ENCODE assay signal across 16 cellular contexts in the genomic region with DNA sequence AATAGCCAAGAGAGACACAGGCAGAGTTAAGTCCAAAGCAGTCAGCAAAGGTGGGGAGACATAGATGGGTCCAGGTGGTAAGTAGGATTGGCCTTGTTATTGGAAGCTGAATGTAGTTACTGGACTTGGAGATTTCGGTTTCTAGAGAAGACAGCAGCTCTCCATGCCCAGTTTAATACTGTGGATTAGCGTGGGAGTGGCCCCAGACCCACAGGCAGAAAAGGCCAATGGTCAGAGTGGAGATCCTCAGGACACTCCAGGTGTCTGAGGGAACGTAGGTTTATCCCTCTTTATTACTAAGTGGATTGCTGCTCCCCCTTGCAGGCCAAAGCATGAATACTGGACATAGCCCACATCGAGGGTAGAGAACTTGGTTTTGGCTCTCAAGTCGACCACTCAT.
DNase-seq lines count a peak whose midpoint lies in the region; ATAC-seq, FAIRE-seq and TF ChIP-seq lines count a peak whose summit lies in the region.
"Had no signal": no experiment of that assay in that cellular context is flagged by ENCODE, and none has a peak within 500 bp of the region (broad histone marks: within the 10 kb centered on the region; RNA-seq: fewer than 3 reads in every experiment).

No MANE protein-coding gene starts in this region.

- intact Hi-C loops in left lung (cut with DNase I), result no loop called here

- TF ChIP-seq CTCF in VCaP (conservative IDR thresholded peaks at IDR 0.05) (no peak), left lung (IDR thresholded peaks at IDR 0.05) (no peak)

- H3K4me3 ChIP-seq in left lung, result peak overlapping the region in 1 of 2 donors; percentile 43
- H3K4me3 ChIP-seq in subcutaneous abdominal adipose tissue (ENCODE audit: low read depth in 1 of 5, low read length in 5 of 5), result peak overlapping the region in 4 of 5 donors; percentile 60 to 83 (median 70)

- H3K9me3 ChIP-seq in left lung (no peaks in the 10 kb centered on the region), subcutaneous abdominal adipose tissue (ENCODE audit: control insufficient read depth in 5 of 5, low read length in 5 of 5) (no peaks in the 10 kb centered on the region)

- H3K27ac ChIP-seq in VCaP, result peak overlapping the region; percentile 95; the same call in 1 of the 2 replicates
- peak overlapping the region; percentile 92 to 93 for H3K27ac ChIP-seq in left lung
- peak overlapping the region; percentile 93 for H3K27ac ChIP-seq in subcutaneous abdominal adipose tissue (ENCODE audit: low read depth, low read length)

- no peak for ATAC-seq in left lung
- ATAC-seq: left colon had no signal

- DNase-seq in ELR (ENCODE audit: low read depth) (peak; percentile 13), left lung (no peak), frontal cortex (ENCODE audit: low spot score in 2 of 2) (no peak), SHP77 treated with DMSO at 0.1 percent for 48 hours (lab: John Stamatoyannopoulos, UW) (no peak), COLO829 (ENCODE audit: low spot score) (no peak), NCI-H2107 treated with DMSO at 0.1 percent for 48 hours (lab: John Stamatoyannopoulos, UW; ENCODE audit: unreplicated experiment) (no peak)
- DNase-seq: activated CD4-positive, alpha-beta memory T cell treated with anti-CD3 and anti-CD28 coated beads, Interleukin-2, amount 10 ng/mL, durations not matched to agents 7 days and 5 days; CD4-positive, alpha-beta T cell; GF-D8; glutamatergic neuron; left colon; NCI-H1417 treated with DMSO at 0.1 percent for 48 hours; T-helper 9 cell had no signal

- no peak for FAIRE-seq in frontal cortex (lab: Jason Lieb, UNC)
- FAIRE-seq: RCC 7860 had no signal

- H3K9ac ChIP-seq in subcutaneous abdominal adipose tissue (ENCODE audit: low read length in 5 of 5), result peak overlapping the region in 3 of 5 donors; percentile 32 to 81 (median 74)

- H3K27me3 ChIP-seq in left lung (no peaks in the 10 kb centered on the region), subcutaneous abdominal adipose tissue (ENCODE audit: control insufficient read depth in 5 of 5, insufficient read depth in 4 of 5, low read length in 5 of 5) (no peaks in the 10 kb centered on the region)

- H3K36me3 ChIP-seq in left lung (no peaks in the 10 kb centered on the region), subcutaneous abdominal adipose tissue (ENCODE audit: control insufficient read depth in 5 of 5, insufficient read depth in 5 of 5, low read length in 5 of 5) (no peaks in the 10 kb centered on the region)

- H3K4me1 ChIP-seq in left lung (peaks cover 41 to 97% of the 10 kb centered on the region in 2 donors), subcutaneous abdominal adipose tissue (ENCODE audit: control insufficient read depth in 5 of 5, insufficient read depth in 5 of 5, low read length in 5 of 5) (peaks cover 11 to 74% (median 69%) of the 10 kb centered on the region in 5 donors)
